ENCODE assay signal across 24 cellular contexts in the genomic region with DNA sequence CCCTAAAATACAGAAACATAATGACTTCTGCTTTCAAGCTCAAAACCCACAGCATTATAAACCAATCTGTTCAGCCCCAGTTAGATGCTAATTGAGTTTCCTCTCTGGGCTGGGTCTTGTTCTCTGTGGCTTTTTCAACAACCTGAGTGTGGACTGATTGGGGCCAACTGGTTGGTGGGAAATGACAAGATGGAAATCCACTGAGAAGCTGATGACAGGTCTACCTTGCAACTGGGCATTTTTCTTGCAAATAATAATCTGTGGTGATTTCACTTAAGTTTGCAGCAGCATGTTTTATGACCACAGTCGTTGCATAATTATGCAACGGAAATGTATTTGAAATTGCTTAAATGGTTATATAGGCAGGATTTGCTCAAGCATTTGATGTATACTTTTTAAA.
"Had no signal": no experiment of that assay in that cellular context is flagged by ENCODE, and none has a peak within 500 bp of the region (broad histone marks: within the 10 kb centered on the region; RNA-seq: fewer than 3 reads in every experiment).

No MANE protein-coding gene starts in this region.

- H3K4me1 ChIP-seq: adrenal gland, heart left ventricle, testis, transverse colon had no signal

- H3K9me3 ChIP-seq: adrenal gland, heart left ventricle, ovary, testis, transverse colon had no signal

- DNase-seq: activated CD4-positive, alpha-beta T cell treated with anti-CD3 and anti-CD28 coated beads for 48 hours; activated CD4-positive, alpha-beta T cell treated with anti-CD3 and anti-CD28 coated beads, Interleukin-2, amount 50 U/mL, for 48 hours; activated CD8-positive, alpha-beta memory T cell treated with anti-CD3 and anti-CD28 coated beads for 24 hours; activated effector memory CD4-positive, alpha-beta T cell treated with anti-CD3 and anti-CD28 coated beads, Interleukin-2, amount 50 U/mL, for 16 hours; activated naive CD4-positive, alpha-beta T cell treated with anti-CD3 and anti-CD28 coated beads for 36 hours; activated naive CD8-positive, alpha-beta T cell treated with anti-CD3 and anti-CD28 coated beads for 36 hours; activated T-cell treated with anti-CD3 and anti-CD28 coated beads, Interleukin-2, amount 50 U/mL, for 1 hour; adrenal gland; brain microvascular endothelial cell; cortex of kidney; effector memory CD8-positive, alpha-beta T cell; erythroblast; heart left ventricle; naive B cell; ovary; stimulated activated CD4-positive, alpha-beta T cell treated with anti-CD3 and anti-CD28 coated beads, Interleukin-12 subunit alpha, Interleukin-12 subunit beta, amount 100 ng/mL, for 4 hours; stimulated activated CD4-positive, alpha-beta T cell treated with anti-CD3 and anti-CD28 coated beads, Interleukin-4, amount 100 ng/mL, for 1 hour; stimulated activated naive CD8-positive, alpha-beta T cell treated with anti-CD3 and anti-CD28 coated beads, Interleukin-15, Interleukin-2, amounts not matched to agents 100 U/mL and 50 U/mL, for 24 hours; testis; transverse colon; WERI-Rb-1 had no signal

- H3K4me3 ChIP-seq: adrenal gland, heart left ventricle, ovary, skin epidermis, testis, transverse colon had no signal

- H3K27me3 ChIP-seq: brain microvascular endothelial cell, heart left ventricle, ovary, testis, transverse colon had no signal

- ATAC-seq: activated CD4-positive, CD25-positive, alpha-beta regulatory T cell treated with anti-CD3 and anti-CD28 coated beads, Interleukin-2, amount 50 U/mL, for 24 hours; effector memory CD8-positive, alpha-beta T cell; heart left ventricle; sciatic nerve; stimulated activated naive CD8-positive, alpha-beta T cell treated with anti-CD3 and anti-CD28 coated beads, Interleukin-15, Interleukin-2, amounts not matched to agents 100 U/mL and 50 U/mL, for 24 hours had no signal

- H3K27ac ChIP-seq: adrenal gland, brain microvascular endothelial cell, heart left ventricle, ovary, skin epidermis, testis, transverse colon, WERI-Rb-1 had no signal

- H3K36me3 ChIP-seq: adrenal gland, brain microvascular endothelial cell, heart left ventricle, ovary, transverse colon, WERI-Rb-1 had no signal
